ENCODE assay signal across 1 cellular context in genomic region chr7:150382123-150382843, GRCh38.
TF ChIP-seq lines count a peak whose summit lies in the region.

No MANE protein-coding gene starts in this region.

TF ChIP-seq in GM23338, 12 proteins besides CTCF, POLR2A, EP300 and RAD21 (continued from another document):
- no peak for TF ChIP-seq ZNF462 (CRISPR knock-in tag; IDR thresholded peaks at IDR 0.05)
- TF ChIP-seq EZH2phosphoT487 (IDR thresholded peaks at IDR 0.05; ENCODE audit: unreplicated experiment), result no peak
- no peak for TF ChIP-seq NANOG (IDR thresholded peaks at IDR 0.05; ENCODE audit: borderline replicate concordance)
- TF ChIP-seq, protein P1, sequence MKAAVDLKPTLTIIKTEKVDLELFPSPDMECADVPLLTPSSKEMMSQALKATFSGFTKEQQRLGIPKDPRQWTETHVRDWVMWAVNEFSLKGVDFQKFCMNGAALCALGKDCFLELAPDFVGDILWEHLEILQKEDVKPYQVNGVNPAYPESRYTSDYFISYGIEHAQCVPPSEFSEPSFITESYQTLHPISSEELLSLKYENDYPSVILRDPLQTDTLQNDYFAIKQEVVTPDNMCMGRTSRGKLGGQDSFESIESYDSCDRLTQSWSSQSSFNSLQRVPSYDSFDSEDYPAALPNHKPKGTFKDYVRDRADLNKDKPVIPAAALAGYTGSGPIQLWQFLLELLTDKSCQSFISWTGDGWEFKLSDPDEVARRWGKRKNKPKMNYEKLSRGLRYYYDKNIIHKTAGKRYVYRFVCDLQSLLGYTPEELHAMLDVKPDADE (IDR thresholded peaks at IDR 0.05), result no peak
- TF ChIP-seq JUNB (IDR thresholded peaks at IDR 0.05; ENCODE audit: unreplicated experiment), result no peak
- no peak for TF ChIP-seq EZH2 (IDR thresholded peaks at IDR 0.05; ENCODE audit: low read depth, unreplicated experiment)
- no peak for TF ChIP-seq POLR2AphosphoS5 (IDR thresholded peaks at IDR 0.05; ENCODE audit: low read depth)
- no peak for TF ChIP-seq STAT1 (IDR thresholded peaks at IDR 0.05; ENCODE audit: unreplicated experiment)
